ENCODE assay signal across 14 cellular contexts in genomic region chr6:28353356-28353755, GRCh38. TPM values are rescaled to one million over a fixed set of nuclear protein-coding genes. Genes with fewer than 3 reads are reported as not detected.
A peak's percentile ranks its signal among the peaks of the same experiment; 100 is the strongest.
DNase-seq lines count a peak whose midpoint lies in the region; ATAC-seq and TF ChIP-seq lines count a peak whose summit lies in the region.
"Had no signal": no experiment of that assay in that cellular context is flagged by ENCODE, and none has a peak within 500 bp of the region (broad histone marks: within the 10 kb centered on the region; RNA-seq: fewer than 3 reads in every experiment).

No MANE protein-coding gene starts in this region.

- 76 to 82% methylated on average over 3 of the region's 3 CpGs for WGBS in body of pancreas, 2 donors
- 91 to 93% methylated on average over 3 of the region's 3 CpGs for WGBS in thyroid gland, 2 donors

- peaks cover 2% of the 10 kb centered on the region for H3K27me3 Mint-ChIP-seq in activated CD4-positive, alpha-beta T cell treated with anti-CD3 and anti-CD28 coated beads, Interleukin-2, amount 10 ng/mL, durations not matched to agents 24 days and 14 days

- H3K4me3 Mint-ChIP-seq in activated CD4-positive, alpha-beta T cell treated with anti-CD3 and anti-CD28 coated beads, Interleukin-2, amount 10 ng/mL, durations not matched to agents 24 days and 14 days: no peak overlapping the region
- H3K4me3 Mint-ChIP-seq: activated T-helper 1 cell treated with anti-CD3 and anti-CD28 coated beads, Interleukin-12 subunit alpha, Interleukin-12 subunit beta, Interleukin-2, Interleukin-4 antibody, amounts not matched to agents 30 ng/mL and 10 ng/mL and 1 ng/mL, durations not matched to agents 14 hours and 24 hours and 36 hours had no signal

- no peaks in the 10 kb centered on the region for H3K27me3 ChIP-seq in body of pancreas
- no peaks in the 10 kb centered on the region for H3K27me3 ChIP-seq in mucosa of stomach (ENCODE audit: control insufficient read depth, insufficient read depth, low read length)
- H3K27me3 ChIP-seq in thyroid gland: no peaks in the 10 kb centered on the region

- ATAC-seq in body of pancreas (no peak), HG03521 (IDR thresholded peaks at IDR 0.05; ENCODE audit: unreplicated experiment) (no peak)
- ATAC-seq: natural killer cell had no signal

- H3K4me3 ChIP-seq in body of pancreas (no peak overlapping the region), mucosa of stomach (ENCODE audit: low read length) (peak overlapping the region; percentile 25), thyroid gland (replicated peaks in 1 of 3) (peak overlapping the region in 1 of 3 donors; percentile 13)

- H3K27ac ChIP-seq in body of pancreas (peak overlapping the region in 3 of 4 donors; percentile 84 to 94 (median 89)), thyroid gland (peak overlapping the region in 2 of 3 donors; percentile 23 to 91)

- H3K9ac ChIP-seq in mucosa of stomach (ENCODE audit: low read length): peak overlapping the region; percentile 57

- no peaks in the 10 kb centered on the region for H3K9me3 Mint-ChIP-seq in activated CD4-positive, alpha-beta T cell treated with anti-CD3 and anti-CD28 coated beads, Interleukin-2, amount 10 ng/mL, durations not matched to agents 24 days and 14 days
- H3K9me3 Mint-ChIP-seq: activated T-helper 1 cell treated with anti-CD3 and anti-CD28 coated beads, Interleukin-12 subunit alpha, Interleukin-12 subunit beta, Interleukin-2, Interleukin-4 antibody, amounts not matched to agents 30 ng/mL and 10 ng/mL and 1 ng/mL, durations not matched to agents 14 hours and 24 hours and 36 hours; natural killer cell had no signal

- H3K4me1 Mint-ChIP-seq in activated CD4-positive, alpha-beta T cell treated with anti-CD3 and anti-CD28 coated beads, Interleukin-2, amount 10 ng/mL, durations not matched to agents 24 days and 14 days: peaks cover 29% of the 10 kb centered on the region

- intact Hi-C loops in activated CD4-positive, alpha-beta T cell treated with anti-CD3 and anti-CD28 coated beads, Interleukin-2, amount 10 ng/mL, durations not matched to agents 24 days and 14 days (cut with micrococcal nuclease): loop anchor here (10.0 kb wide), 1 partner anchor 449 kb away; no protein-coding TSS in a partner anchor
- intact Hi-C loops in body of pancreas (cut with DNase I) (loop anchor here (10.0 kb wide), 1 partner anchor 219 kb away; no protein-coding TSS in a partner anchor), thyroid gland (cut with DNase I) (loop anchor here (10.0 kb wide), 1 partner anchor 89 kb away; the partner anchor contains the start of gene ZSCAN26)

- H3K9me3 ChIP-seq in body of pancreas (no peaks in the 10 kb centered on the region), mucosa of stomach (ENCODE audit: control insufficient read depth, low read length) (no peaks in the 10 kb centered on the region), thyroid gland (no peaks in the 10 kb centered on the region)
- H3K9me3 ChIP-seq: Caco-2 had no signal

- no peak for TF ChIP-seq POLR2A in body of pancreas (IDR thresholded peaks at IDR 0.05)
- no peak for TF ChIP-seq POLR2A in thyroid gland (IDR thresholded peaks at IDR 0.05)

- TF ChIP-seq CTCF in body of pancreas (IDR thresholded peaks at IDR 0.05) (no peak), thyroid gland (IDR thresholded peaks at IDR 0.05) (no peak)

- DNase-seq in activated CD4-positive, alpha-beta T cell treated with anti-CD3 and anti-CD28 coated beads, Interleukin-2, amount 10 ng/mL, durations not matched to agents 24 days and 14 days: peak; percentile 39
- DNase-seq in activated CD4-positive, alpha-beta T cell treated with anti-CD3 and anti-CD28 coated beads for 1 hour: no peak
- no peak for DNase-seq in body of pancreas
- DNase-seq in thyroid gland: no peak
- DNase-seq in G401 (ENCODE audit: low spot score): no peak
- no peak for DNase-seq in stimulated activated CD4-positive, alpha-beta T cell treated with anti-CD3 and anti-CD28 coated beads, Interleukin-4, amount 100 ng/mL, for 24 hours
- DNase-seq: ACHN, amniotic stem cell, Caco-2, natural killer cell, NCI-H446 had no signal

- H3K36me3 Mint-ChIP-seq in activated CD4-positive, alpha-beta T cell treated with anti-CD3 and anti-CD28 coated beads, Interleukin-2, amount 10 ng/mL, durations not matched to agents 24 days and 14 days (ENCODE audit: low read depth): peaks cover 8% of the 10 kb centered on the region
- H3K36me3 Mint-ChIP-seq: natural killer cell had no signal

- peaks cover 40% of the 10 kb centered on the region for H3K4me1 ChIP-seq in body of pancreas
- peaks cover 36% of the 10 kb centered on the region for H3K4me1 ChIP-seq in mucosa of stomach (ENCODE audit: control insufficient read depth, insufficient read depth, low read length)
- peaks cover 8 to 33% of the 10 kb centered on the region in 2 donors for H3K4me1 ChIP-seq in thyroid gland

- no peak overlapping the region for H3K27ac Mint-ChIP-seq in activated CD4-positive, alpha-beta T cell treated with anti-CD3 and anti-CD28 coated beads, Interleukin-2, amount 10 ng/mL, durations not matched to agents 24 days and 14 days
- H3K27ac Mint-ChIP-seq: activated T-helper 1 cell treated with anti-CD3 and anti-CD28 coated beads, Interleukin-12 subunit alpha, Interleukin-12 subunit beta, Interleukin-2, Interleukin-4 antibody, amounts not matched to agents 30 ng/mL and 10 ng/mL and 1 ng/mL, durations not matched to agents 14 hours and 24 hours and 36 hours had no signal

- H3K36me3 ChIP-seq in body of pancreas (replicated peaks in 1 of 2; ENCODE audit: insufficient read depth in 1 of 2, low read depth in 2 of 2) (no peaks in the 10 kb centered on the region), mucosa of stomach (ENCODE audit: control insufficient read depth, insufficient read depth, low read length) (no peaks in the 10 kb centered on the region), thyroid gland (no peaks in the 10 kb centered on the region)

- in situ Hi-C loops in G401 (cut with HindIII; ENCODE audit: low sequenced_read_pairs): no loop called here

RNA-seq across cellular contexts. Expression of gene ZKSCAN3, which starts 3.6 kb away (rescaled TPM):
- total RNA-seq in activated CD4-positive, alpha-beta T cell treated with anti-CD3 and anti-CD28 coated beads, Interleukin-2, amount 10 ng/mL, durations not matched to agents 24 days and 14 days: 2.7 and 2.9 TPM in 2 replicates
- total RNA-seq in body of pancreas (1 to 10 TPM; 1.3 to 1.6 TPM), thyroid gland (10 to 100 TPM in 1 of 4 donors, 1 to 10 TPM in 3; 7.0 to 10.5 (median 8.6) TPM)
- 3.0 and 5.2 TPM in 2 replicates for total RNA-seq in G401 (2014; rRNA removed; shearing (Covaris generic))

RNA-seq across cellular contexts. Expression of gene ZSCAN31, which starts 17.4 kb away (rescaled TPM):
- 0.54 and 0.79 TPM in 2 replicates for total RNA-seq in activated CD4-positive, alpha-beta T cell treated with anti-CD3 and anti-CD28 coated beads, Interleukin-2, amount 10 ng/mL, durations not matched to agents 24 days and 14 days
- total RNA-seq in body of pancreas (10 to 100 TPM; 14.0 to 26.4 TPM), thyroid gland (10 to 100 TPM; 17.2 to 70.1 (median 57.5) TPM)
- total RNA-seq in G401 (2014; rRNA removed; shearing (Covaris generic)): 6.8 and 10.6 TPM in 2 replicates

RNA-seq across cellular contexts. Expression of gene ZSCAN12, which starts 46.2 kb away (rescaled TPM):
- 5.8 and 5.9 TPM in 2 replicates for total RNA-seq in activated CD4-positive, alpha-beta T cell treated with anti-CD3 and anti-CD28 coated beads, Interleukin-2, amount 10 ng/mL, durations not matched to agents 24 days and 14 days
- 1 to 10 TPM; 3.0 to 4.9 TPM for total RNA-seq in body of pancreas
- total RNA-seq in thyroid gland: 10 to 100 TPM in 2 of 4 donors, 1 to 10 TPM in 2; 8.1 to 13.3 (median 9.5) TPM
- 5.8 and 7.0 TPM in 2 replicates for total RNA-seq in G401 (2014; rRNA removed; shearing (Covaris generic))
